In the genomic region with DNA sequence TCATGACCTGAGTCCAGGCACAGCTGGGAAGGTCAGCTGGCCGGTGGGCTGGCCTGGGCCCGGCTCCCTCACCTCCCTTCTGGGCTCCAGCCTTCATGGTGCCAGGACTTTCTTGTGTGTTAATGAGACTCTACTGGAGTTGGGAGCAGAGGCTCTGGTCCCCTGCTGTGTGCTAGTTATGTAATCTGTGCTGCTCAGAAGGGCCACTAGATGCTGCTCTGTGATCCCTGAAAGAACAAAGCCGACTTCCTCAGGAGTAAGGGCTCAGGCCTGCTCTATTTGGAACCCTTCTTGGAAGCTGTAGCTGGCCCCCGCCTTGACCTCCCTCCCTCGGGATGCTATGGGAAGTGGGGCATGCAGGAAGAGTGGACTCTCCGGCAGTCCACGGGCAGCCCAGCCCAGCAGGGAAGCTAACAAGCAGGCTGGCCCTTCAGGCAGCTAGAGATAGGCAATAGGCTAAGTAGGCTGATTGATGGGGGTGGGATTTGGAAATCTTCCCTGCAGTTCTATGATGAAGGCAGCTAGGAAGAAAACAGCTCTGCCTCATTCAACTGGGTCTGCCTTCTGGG, we compare ENCODE assay signal across 8 cellular contexts. TPM values are rescaled to one million over a fixed set of nuclear protein-coding genes. Genes with fewer than 3 reads are reported as not detected.
A peak's percentile ranks its signal among the peaks of the same experiment; 100 is the strongest.
DNase-seq lines count a peak whose midpoint lies in the region; ATAC-seq and TF ChIP-seq lines count a peak whose summit lies in the region.

No MANE protein-coding gene starts in this region.

- TF ChIP-seq CTCF in MM.1S (IDR thresholded peaks at IDR 0.05; ENCODE audit: low read length), result peak; percentile 45

- H3K27ac ChIP-seq in MM.1S (ENCODE audit: low read length) (peak overlapping the region; percentile 85), skin epidermis (peak overlapping the region in 14 of 21 experiments; percentile 18 to 76 (median 60))

- peaks cover 44% of the 10 kb centered on the region for H3K4me1 ChIP-seq in MM.1S (ENCODE audit: low read length)

- H3F3A ChIP-seq in MM.1S (ENCODE audit: insufficient read depth, low read length), result peaks cover 46% of the 10 kb centered on the region

- H3K4me3 ChIP-seq in MM.1S (ENCODE audit: low read length) (no peak overlapping the region), skin epidermis (no peak overlapping the region)

- H3K79me2 ChIP-seq in MM.1S (ENCODE audit: low read length), result no peaks in the 10 kb centered on the region

- no peaks in the 10 kb centered on the region for H3K27me3 ChIP-seq in MM.1S (replicated peaks; ENCODE audit: insufficient read depth, low read length)

- no peak overlapping the region for H2AFZ ChIP-seq in MM.1S (ENCODE audit: low read length)

- no peaks in the 10 kb centered on the region for H3K9me3 ChIP-seq in MM.1S (replicated peaks; ENCODE audit: insufficient read depth, low read length)

- DNase-seq in NCI-H2029 (lab: John Stamatoyannopoulos, UW), result peak; percentile 37
- DNase-seq in NCI-H2029 treated with DMSO at 0.1 percent for 48 hours (lab: John Stamatoyannopoulos, UW), result no peak
- no peak for DNase-seq in MM.1S
- peak; percentile 73 for DNase-seq in RPMI8226
- peak; percentile 94 for DNase-seq in cerebellum (ENCODE audit: low spot score)
- peak; percentile 69 for DNase-seq in iris pigment epithelial cell (ENCODE audit: low read depth)

- no peak overlapping the region for H3K9ac ChIP-seq in MM.1S (ENCODE audit: low read length)

- no peaks in the 10 kb centered on the region for H3K9me2 ChIP-seq in MM.1S (replicated peaks; ENCODE audit: insufficient read depth, low read length)

- no peak overlapping the region for H3K4me2 ChIP-seq in MM.1S (ENCODE audit: low read depth, low read length)

- 0 out of 2 replicates have a peak, but pooled peaks cover 4% of the 10 kb centered on the region for H3K36me3 ChIP-seq in MM.1S (replicated peaks; ENCODE audit: insufficient read depth, low read length)

- ATAC-seq in HG03520 (IDR thresholded peaks at IDR 0.05; ENCODE audit: unreplicated experiment), result no peak

- H4K20me1 ChIP-seq in MM.1S (ENCODE audit: insufficient read depth, low read length), result no peaks in the 10 kb centered on the region

RNA-seq across cellular contexts. Expression of gene CDK5R1, which starts 3.3 kb away (rescaled TPM):
- 88.1 TPM for total RNA-seq in cerebellum

RNA-seq across cellular contexts. Expression of gene PSMD11, which starts 39.2 kb away (rescaled TPM):
- 70.6 TPM for total RNA-seq in cerebellum

Comparison
In these comparisons a context has a peak if more than half of its experiments do, and no peak if none do; other contexts are left out.
1. DNase-seq: peak in NCI-H2029 (single experiment), RPMI8226 (single experiment), cerebellum (single experiment) and iris pigment epithelial cell (single experiment); none in NCI-H2029 treated with DMSO at 0.1 percent for 48 hours (single experiment) and MM.1S (single experiment).